9 cellular contexts compared by ENCODE assay signal in the genomic region with DNA sequence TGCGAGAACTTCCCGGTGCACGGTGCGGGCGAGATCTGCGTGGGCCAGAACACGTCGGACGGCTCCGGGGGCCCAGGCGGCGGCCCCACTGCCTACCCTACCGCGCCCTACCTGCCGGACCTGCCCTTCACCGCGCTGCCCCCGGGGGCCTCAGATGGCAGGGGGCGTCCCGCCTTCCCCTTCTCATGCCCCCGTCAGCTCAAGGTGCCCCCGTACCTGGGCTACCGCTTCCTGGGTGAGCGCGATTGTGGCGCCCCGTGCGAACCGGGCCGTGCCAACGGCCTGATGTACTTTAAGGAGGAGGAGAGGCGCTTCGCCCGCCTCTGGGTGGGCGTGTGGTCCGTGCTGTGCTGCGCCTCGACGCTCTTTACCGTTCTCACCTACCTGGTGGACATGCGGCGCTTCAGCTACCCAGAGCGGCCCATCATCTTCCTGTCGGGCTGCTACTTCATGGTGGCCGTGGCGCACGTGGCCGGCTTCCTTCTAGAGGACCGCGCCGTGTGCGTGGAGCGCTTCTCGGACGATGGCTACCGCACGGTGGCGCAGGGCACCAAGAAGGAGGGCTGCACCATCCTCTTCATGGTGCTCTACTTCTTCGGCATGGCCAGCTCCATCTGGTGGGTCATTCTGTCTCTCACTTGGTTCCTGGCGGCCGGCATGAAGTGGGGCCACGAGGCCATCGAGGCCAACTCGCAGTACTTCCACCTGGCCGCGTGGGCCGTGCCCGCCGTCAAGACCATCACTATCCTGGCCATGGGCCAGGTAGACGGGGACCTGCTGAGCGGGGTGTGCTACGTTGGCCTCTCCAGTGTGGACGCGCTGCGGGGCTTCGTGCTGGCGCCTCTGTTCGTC. TPM values are rescaled to one million over a fixed set of nuclear protein-coding genes. Genes with fewer than 3 reads are reported as not detected.
A peak's percentile ranks its signal among the peaks of the same experiment; 100 is the strongest.
DNase-seq lines count a peak whose midpoint lies in the region; ATAC-seq and TF ChIP-seq lines count a peak whose summit lies in the region.
"Had no signal": no experiment of that assay in that cellular context is flagged by ENCODE, and none has a peak within 500 bp of the region (broad histone marks: within the 10 kb centered on the region; RNA-seq: fewer than 3 reads in every experiment).

No MANE protein-coding gene starts in this region.

- in situ Hi-C loops in HAP-1 (cut with MboI; ENCODE audit: low sequenced_read_pairs), result no loop called here

- no peaks in the 10 kb centered on the region for H3K9me3 Mint-ChIP-seq in activated CD4-positive, alpha-beta memory T cell treated with anti-CD3 and anti-CD28 coated beads for 36 hours
- H3K9me3 Mint-ChIP-seq in neural progenitor cell, result no peaks in the 10 kb centered on the region

- no peak overlapping the region for H2AFZ ChIP-seq in neural progenitor cell (replicated peaks)

- peak; percentile 33 for TF ChIP-seq CTCF in fibroblast of pulmonary artery (IDR thresholded peaks at IDR 0.05; ENCODE audit: low read length, missing control alignments)
- TF ChIP-seq CTCF in neural progenitor cell (IDR thresholded peaks at IDR 0.05), result peak; percentile 74

- no peak overlapping the region for H3K27ac Mint-ChIP-seq in activated CD4-positive, alpha-beta memory T cell treated with anti-CD3 and anti-CD28 coated beads for 36 hours
- no peak overlapping the region for H3K27ac Mint-ChIP-seq in neural progenitor cell

- no peak for DNase-seq in HAP-1 (ENCODE audit: low spot score in 2 of 2)
- peak; percentile 50 for DNase-seq in activated CD4-positive, alpha-beta memory T cell treated with anti-CD3 and anti-CD28 coated beads for 36 hours
- DNase-seq in fibroblast of pulmonary artery (ENCODE audit: low read depth), result peak; percentile 56
- peak; percentile 85 for DNase-seq in neural progenitor cell (ENCODE audit: low spot score)
- no peak for DNase-seq in NCI-H187 treated with DMSO at 0.1 percent for 48 hours (lab: John Stamatoyannopoulos, UW)
- DNase-seq in Kasumi-1 (lab: John Stamatoyannopoulos, UW), result no peak

- CTCF ChIA-PET in activated CD4-positive, alpha-beta memory T cell treated with anti-CD3 and anti-CD28 coated beads for 36 hours (lab: Charles Lee), result interaction anchor here (0.6 to 1.2 kb wide), 2 partner anchors 90 to 143 kb away, joined by 3 read pairs; no protein-coding TSS in a partner anchor

- POLR2A ChIA-PET in activated CD4-positive, alpha-beta memory T cell treated with anti-CD3 and anti-CD28 coated beads for 36 hours (lab: Charles Lee), result no interaction called here

- H3K4me3 ChIP-seq in HAP-1 (peak overlapping the region; percentile 51), fibroblast of pulmonary artery (replicated peaks; ENCODE audit: low read depth, low read length) (peak overlapping the region; percentile 29), neural progenitor cell (peak overlapping the region; percentile 93)

- intact Hi-C loops in activated CD4-positive, alpha-beta memory T cell treated with anti-CD3 and anti-CD28 coated beads for 36 hours (cut with micrococcal nuclease), result loop anchor here (2.0 kb wide), 1 partner anchor 143 kb away; no protein-coding TSS in a partner anchor

- peaks cover 90% of the 10 kb centered on the region for H3K79me2 ChIP-seq in neural progenitor cell (ENCODE audit: low read depth)

- H3K36me3 ChIP-seq in HAP-1 (replicated peaks) (peaks cover 6% of the 10 kb centered on the region), neural progenitor cell (no peaks in the 10 kb centered on the region)

- H3K4me3 Mint-ChIP-seq in activated CD4-positive, alpha-beta memory T cell treated with anti-CD3 and anti-CD28 coated beads for 36 hours, result peak overlapping the region; percentile 78
- H3K4me3 Mint-ChIP-seq in neural progenitor cell, result no peak overlapping the region

- H3K9me3 ChIP-seq in HAP-1 (no peaks in the 10 kb centered on the region), neural progenitor cell (ENCODE audit: low read depth) (no peaks in the 10 kb centered on the region)

- H3K4me2 ChIP-seq in neural progenitor cell, result peak overlapping the region; percentile 83

- H3K27me3 Mint-ChIP-seq in activated CD4-positive, alpha-beta memory T cell treated with anti-CD3 and anti-CD28 coated beads for 36 hours, result peaks cover 29% of the 10 kb centered on the region
- peaks cover 2% of the 10 kb centered on the region for H3K27me3 Mint-ChIP-seq in neural progenitor cell (ENCODE audit: insufficient read depth, low read depth)

- ATAC-seq in HG03521 (IDR thresholded peaks at IDR 0.05; ENCODE audit: unreplicated experiment) (no peak), GM18498 (IDR thresholded peaks at IDR 0.05; ENCODE audit: unreplicated experiment) (no peak)

- H3K4me1 ChIP-seq in HAP-1 (peaks cover 61% of the 10 kb centered on the region), neural progenitor cell (peaks cover 46% of the 10 kb centered on the region)

- H3K27ac ChIP-seq in neural progenitor cell, result no peak overlapping the region

- H4K20me1 ChIP-seq in neural progenitor cell (ENCODE audit: low read depth), result peaks cover 63% of the 10 kb centered on the region

- peaks cover 84% of the 10 kb centered on the region for H3F3A ChIP-seq in neural progenitor cell (ENCODE audit: low read depth)

- peak overlapping the region; percentile 67 for H3K9ac ChIP-seq in neural progenitor cell

- no peaks in the 10 kb centered on the region for H3K36me3 Mint-ChIP-seq in activated CD4-positive, alpha-beta memory T cell treated with anti-CD3 and anti-CD28 coated beads for 36 hours
- H3K36me3 Mint-ChIP-seq in neural progenitor cell, result peaks cover 4% of the 10 kb centered on the region

- peaks cover 11% of the 10 kb centered on the region for H3K4me1 Mint-ChIP-seq in activated CD4-positive, alpha-beta memory T cell treated with anti-CD3 and anti-CD28 coated beads for 36 hours (ENCODE audit: low read depth)
- H3K4me1 Mint-ChIP-seq in neural progenitor cell, result peaks cover 47% of the 10 kb centered on the region

- H3K27me3 ChIP-seq in HAP-1 (ENCODE audit: low read depth) (no peaks in the 10 kb centered on the region), neural progenitor cell (no peaks in the 10 kb centered on the region)

RNA-seq across cellular contexts. Expression of a gene that starts 1.7 kb away (rescaled TPM):
- total RNA-seq in activated CD4-positive, alpha-beta memory T cell treated with anti-CD3 and anti-CD28 coated beads for 36 hours, result under 1 TPM; 0.58 to 0.62 TPM
- total RNA-seq in neural progenitor cell (ENCODE audit: low replicate concordance), result 79.4 and 106 TPM in 2 replicates

RNA-seq across cellular contexts. Expression of a gene that starts 37.7 kb away (rescaled TPM):
- total RNA-seq in activated CD4-positive, alpha-beta memory T cell treated with anti-CD3 and anti-CD28 coated beads for 36 hours, result not detected
- not detected in 2 replicates for total RNA-seq in neural progenitor cell (ENCODE audit: low replicate concordance)
- total RNA-seq: T-helper 1 cell treated with Interleukin-12 subunit alpha and Interleukin-12 subunit beta and Interleukin-4 antibody, amounts not matched to agents 30 ng/mL and 1 ng/mL, for 36 hours had no signal

Comparison
In these comparisons a context has a peak if more than half of its experiments do, and no peak if none do; other contexts are left out.
1. DNase-seq: peak in activated CD4-positive, alpha-beta memory T cell treated with anti-CD3 and anti-CD28 coated beads for 36 hours (single experiment), fibroblast of pulmonary artery (single experiment) and neural progenitor cell (single experiment); none in HAP-1 (0 of 2), NCI-H187 treated with DMSO at 0.1 percent for 48 hours (single experiment) and Kasumi-1 (0 of 2).
2. H3K4me3 ChIP-seq: peak in every context shown above with its lines; median percentile 93 in neural progenitor cell; 51 in HAP-1; 29 in fibroblast of pulmonary artery.
3. RNA of a gene that starts 1.7 kb away (total RNA-seq): 79.4 to 106 TPM in neural progenitor cell; 0.58 to 0.62 TPM in activated CD4-positive, alpha-beta memory T cell treated with anti-CD3 and anti-CD28 coated beads for 36 hours; every median in the first group is over 10 times any median in the second.